In the genomic region with DNA sequence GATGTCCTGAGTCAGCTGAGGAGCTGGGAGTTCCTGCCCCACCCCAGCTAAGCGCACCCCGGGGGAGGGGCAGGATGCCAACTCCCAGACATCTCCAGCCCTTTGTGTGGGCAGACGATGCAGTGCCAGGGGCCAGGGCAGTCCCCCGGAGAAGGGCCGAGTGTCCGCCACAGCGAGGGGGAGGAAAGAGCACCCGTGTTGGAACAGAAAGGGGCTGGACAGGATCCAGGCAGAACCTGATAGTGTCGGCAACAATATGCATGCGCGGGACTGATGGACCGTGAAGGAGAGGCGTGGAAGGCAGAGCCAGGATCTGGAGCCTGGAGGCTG, we compare ENCODE assay signal across 14 cellular contexts.
"Had no signal": no experiment of that assay in that cellular context is flagged by ENCODE, and none has a peak within 500 bp of the region (broad histone marks: within the 10 kb centered on the region; RNA-seq: fewer than 3 reads in every experiment).

No MANE protein-coding gene starts in this region.

- DNase-seq: activated B cell treated with CpG ODN at 0.5 μM for 24 hours; activated CD4-positive, alpha-beta memory T cell treated with anti-CD3 and anti-CD28 coated beads, Interleukin-2, amount 10 ng/mL, durations not matched to agents 7 days and 5 days; activated CD4-positive, alpha-beta T cell treated with anti-CD3 and anti-CD28 coated beads for 4 hours; activated CD8-positive, alpha-beta memory T cell treated with anti-CD3 and anti-CD28 coated beads, Interleukin-2, amount 10 ng/mL, durations not matched to agents 7 days and 5 days; activated naive CD4-positive, alpha-beta T cell treated with Interleukin-2 at 50 U/mL for 16 hours; activated naive CD8-positive, alpha-beta T cell treated with anti-CD3 and anti-CD28 coated beads, Interleukin-2, amount 10 ng/mL, durations not matched to agents 7 days and 5 days; amygdala; gastrocnemius medialis; kidney; left ventricle myocardium inferior; mucosa of descending colon; naive thymus-derived CD4-positive, alpha-beta T cell; sigmoid colon; stimulated activated CD4-positive, alpha-beta T cell treated with anti-CD3 and anti-CD28 coated beads, Interleukin-4, amount 100 ng/mL, for 4 hours had no signal
